24 cellular contexts compared by ENCODE assay signal in the genomic region with DNA sequence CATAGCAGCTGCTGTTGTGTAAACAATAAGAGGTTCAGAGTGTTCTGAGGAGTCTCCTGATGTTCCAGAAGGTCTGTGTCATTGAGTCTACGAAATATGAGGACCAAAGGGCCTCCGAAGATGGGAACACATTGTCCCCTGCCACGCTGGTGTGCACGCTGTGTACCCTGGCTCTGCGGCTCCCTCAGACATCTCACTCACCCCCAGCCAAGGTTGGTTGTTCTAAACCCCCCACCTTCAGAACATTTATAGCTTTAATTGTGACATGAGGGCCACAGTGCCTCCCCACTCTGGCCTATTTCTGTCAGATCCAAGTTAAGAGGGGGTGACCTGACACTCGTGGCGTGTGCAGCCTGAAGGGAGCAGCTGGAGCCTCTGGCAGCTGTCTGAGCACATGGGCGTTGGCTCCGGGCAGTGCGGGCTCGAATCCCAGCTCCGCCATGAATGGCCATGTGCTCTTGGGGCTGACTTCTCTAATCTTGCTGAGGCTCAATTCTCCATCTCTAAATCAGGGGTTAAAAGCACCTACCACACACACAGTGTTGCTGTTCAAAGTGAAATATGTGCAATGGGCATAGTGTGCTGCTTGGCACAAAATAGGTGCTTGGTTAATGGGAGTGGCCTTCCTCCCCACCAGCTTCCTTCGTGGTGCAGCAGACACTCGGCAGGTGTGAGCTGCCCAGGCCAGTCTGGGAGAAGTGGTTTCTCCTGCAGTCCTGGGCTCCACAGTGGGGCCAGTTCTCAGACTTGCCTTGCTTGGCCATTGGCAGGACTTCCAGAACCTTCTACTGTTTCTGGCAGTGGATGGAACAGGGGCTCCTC. TPM values are rescaled to one million over a fixed set of nuclear protein-coding genes. Genes with fewer than 3 reads are reported as not detected.
DNase-seq lines count a peak whose midpoint lies in the region; ATAC-seq, FAIRE-seq and TF ChIP-seq lines count a peak whose summit lies in the region.
"Had no signal": no experiment of that assay in that cellular context is flagged by ENCODE, and none has a peak within 500 bp of the region (broad histone marks: within the 10 kb centered on the region; RNA-seq: fewer than 3 reads in every experiment).

No MANE protein-coding gene starts in this region.

- TF ChIP-seq CTCF in right atrium auricular region (IDR thresholded peaks at IDR 0.05), result no peak
- TF ChIP-seq CTCF in vagina (IDR thresholded peaks at IDR 0.05), result no peak
- no peak for TF ChIP-seq CTCF in natural killer cell (IDR thresholded peaks at IDR 0.05)

- H3K27me3 Mint-ChIP-seq in natural killer cell (ENCODE audit: low read depth in 2 of 2), result peaks cover 14 to 34% of the 10 kb centered on the region in 2 donors

- H3K4me3 Mint-ChIP-seq in natural killer cell, result no peak overlapping the region

- no peaks in the 10 kb centered on the region for H3K27me3 ChIP-seq in right atrium auricular region
- H3K27me3 ChIP-seq in vagina, result no peaks in the 10 kb centered on the region
- H3K27me3 ChIP-seq: BLaER1 treated with 17β-estradiol and CSF1 and Interleukin-3, amounts not matched to agents 10 nM and 100 nM had no signal

- DNase-seq in Right ventricle myocardium inferior (ENCODE audit: missing footprints), result no peak
- no peak for DNase-seq in right atrium auricular region (ENCODE audit: low spot score)
- peak; percentile 86 for DNase-seq in fibroblast of gingiva (ENCODE audit: low read depth)
- peak; percentile 78 for DNase-seq in myocyte (ENCODE audit: low read depth)
- no peak for DNase-seq in vagina (ENCODE audit: extremely low spot score in 2 of 2)
- no peak for DNase-seq in GM19239 (ENCODE audit: insufficient read length, low spot score)
- no peak for DNase-seq in cerebellar nuclear complex (lab: John Stamatoyannopoulos, UW)
- DNase-seq in natural killer cell, result no peak
- DNase-seq: DMS 273 treated with DMSO at 0.1 percent for 48 hours; islet precursor cell; mucosa of descending colon; NCI-H1436; NCI-H2171 treated with DMSO at 0.1 percent for 48 hours; NCI-H748 treated with DMSO at 0.1 percent for 48 hours; nucleus accumbens; SK-N-SH; stimulated activated CD4-positive, alpha-beta T cell treated with anti-CD3 and anti-CD28 coated beads, Interleukin-4, amount 100 ng/mL, for 1 hour; T-helper 9 cell had no signal

- H3K36me3 Mint-ChIP-seq in natural killer cell, result no peaks in the 10 kb centered on the region

- peak; percentile 55 for ATAC-seq in Right ventricle myocardium inferior
- ATAC-seq in natural killer cell, result no peak
- ATAC-seq: activated CD4-positive, CD25-positive, alpha-beta regulatory T cell treated with anti-CD3 and anti-CD28 coated beads, Interleukin-2, amount 50 U/mL, for 24 hours; esophagus mucosa; mucosa of descending colon had no signal

- H3K9me3 ChIP-seq in right atrium auricular region (no peaks in the 10 kb centered on the region), vagina (no peaks in the 10 kb centered on the region)
- H3K9me3 ChIP-seq: mucosa of descending colon, SK-N-SH had no signal

- intact Hi-C loops in Right ventricle myocardium inferior (cut with DNase I) (no loop called here), vagina (cut with DNase I) (no loop called here), natural killer cell (cut with micrococcal nuclease) (no loop called here)

- H3K27ac ChIP-seq in right atrium auricular region, result no peak overlapping the region
- H3K27ac ChIP-seq in vagina, result peak overlapping the region; percentile 60
- H3K27ac ChIP-seq: BLaER1 treated with 17β-estradiol and CSF1 and Interleukin-3, amounts not matched to agents 10 nM and 100 nM had no signal

- H3K36me3 ChIP-seq in right atrium auricular region (no peaks in the 10 kb centered on the region), vagina (no peaks in the 10 kb centered on the region)
- H3K36me3 ChIP-seq: BLaER1 treated with 17β-estradiol and CSF1 and Interleukin-3, amounts not matched to agents 10 nM and 100 nM had no signal

- H3K4me1 ChIP-seq in right atrium auricular region (peaks cover 0 to 20% of the 10 kb centered on the region in 2 donors), vagina (peaks cover 28% of the 10 kb centered on the region)

- TF ChIP-seq POLR2A in vagina (IDR thresholded peaks at IDR 0.05), result no peak

- no peak for FAIRE-seq in GM19239 (lab: Jason Lieb, UNC)
- FAIRE-seq: A204.1, bronchial epithelial cell had no signal

- no peak overlapping the region for H3K27ac Mint-ChIP-seq in natural killer cell
- H3K27ac Mint-ChIP-seq: activated T-helper 2 cell treated with anti-CD3 and anti-CD28 coated beads, Interferon-gamma antibody, Interleukin-2, Interleukin-4, amounts not matched to agents 10 μg/mL and 5 μg/mL and 100 μg/mL, durations not matched to agents 14 hours and 24 hours and 36 hours had no signal

- H3K4me1 Mint-ChIP-seq in natural killer cell, result peaks cover 10% of the 10 kb centered on the region in 2 donors

- H3K4me3 ChIP-seq in right atrium auricular region, result no peak overlapping the region
- no peak overlapping the region for H3K4me3 ChIP-seq in vagina
- H3K4me3 ChIP-seq: BLaER1 treated with 17β-estradiol and CSF1 and Interleukin-3, amounts not matched to agents 10 nM and 100 nM; mucosa of descending colon had no signal

- H3K9me3 Mint-ChIP-seq in natural killer cell, result no peaks in the 10 kb centered on the region
- H3K9me3 Mint-ChIP-seq: activated T-helper 2 cell treated with anti-CD3 and anti-CD28 coated beads, Interferon-gamma antibody, Interleukin-2, Interleukin-4, amounts not matched to agents 10 μg/mL and 5 μg/mL and 100 μg/mL, durations not matched to agents 14 hours and 24 hours and 36 hours had no signal

RNA-seq across cellular contexts. Expression of a gene that starts 39.7 kb away (rescaled TPM):
- total RNA-seq in Right ventricle myocardium inferior, result 42.0 TPM
- total RNA-seq in right atrium auricular region, result 10 to 100 TPM; 77.6 to 84.5 TPM
- total RNA-seq in myocyte, result 14.7 TPM in 2 replicates
- 179 TPM for polyA plus RNA-seq in myocyte (2012)
- total RNA-seq in vagina, result 41.7 TPM
- 10 to 100 TPM; 54.6 to 68.6 (median 57.4) TPM for total RNA-seq in natural killer cell

Comparison
In these comparisons a context has a peak if more than half of its experiments do, and no peak if none do; other contexts are left out.
1. DNase-seq: peak in fibroblast of gingiva (single experiment) and myocyte (single experiment); none in Right ventricle myocardium inferior (single experiment), right atrium auricular region (single experiment), vagina (0 of 2), GM19239 (single experiment), cerebellar nuclear complex (0 of 2) and natural killer cell (single experiment).